In the genomic region with DNA sequence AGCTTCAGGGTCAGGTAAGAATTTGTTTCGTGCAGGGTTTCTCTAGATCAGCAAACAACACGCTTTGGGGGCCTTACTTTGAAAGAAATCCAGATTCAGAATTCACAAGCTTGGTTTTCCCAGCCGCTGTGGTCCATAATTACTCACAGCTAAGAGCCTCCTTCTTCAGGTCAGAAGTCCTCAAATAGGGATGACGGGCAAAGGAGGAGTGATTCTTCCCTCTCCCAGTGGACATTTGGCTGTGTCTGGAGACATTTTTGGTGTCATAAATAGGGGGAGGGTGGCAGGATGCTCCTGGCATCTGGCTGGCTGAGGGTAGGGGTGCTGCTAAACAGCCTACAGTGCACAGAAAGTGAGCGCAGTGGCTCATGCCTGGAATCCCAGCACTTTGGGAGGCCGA, we compare ENCODE assay signal across 26 cellular contexts.
"Had no signal": no experiment of that assay in that cellular context is flagged by ENCODE, and none has a peak within 500 bp of the region (broad histone marks: within the 10 kb centered on the region; RNA-seq: fewer than 3 reads in every experiment).

No MANE protein-coding gene starts in this region.

- FAIRE-seq: colon, endometrium, endothelial cell of umbilical vein, frontal cortex had no signal

- H3K4me3 ChIP-seq: colonic mucosa, coronary artery, dorsolateral prefrontal cortex, esophagus muscularis mucosa, esophagus squamous epithelium, gastrocnemius medialis, gastroesophageal sphincter, heart left ventricle, heart right ventricle had no signal

- DNase-seq: colonic mucosa; cortex of kidney; dermis blood vessel endothelial cell; dorsolateral prefrontal cortex; effector CD4-positive, alpha-beta T cell; effector CD8-positive, alpha-beta T cell; effector memory CD4-positive, alpha-beta T cell; effector memory CD8-positive, alpha-beta T cell; esophagus squamous epithelium; foreskin fibroblast; foreskin keratinocyte; foreskin melanocyte; gastrocnemius medialis; glutamatergic neuron; head of caudate nucleus; heart left ventricle; heart right ventricle had no signal

- ATAC-seq: effector memory CD8-positive, alpha-beta T cell; esophagus mucosa; foreskin keratinocyte; gastrocnemius medialis; gastroesophageal sphincter had no signal

- H3K27me3 ChIP-seq: colonic mucosa, foreskin keratinocyte, gastrocnemius medialis had no signal

- H3K4me1 ChIP-seq: foreskin keratinocyte had no signal

- H3K9me3 ChIP-seq: colonic mucosa, gastrocnemius medialis had no signal

- H3K27ac ChIP-seq: colonic mucosa, coronary artery, epithelial cell of prostate, esophagus muscularis mucosa, esophagus squamous epithelium, foreskin keratinocyte, gastrocnemius medialis, gastroesophageal sphincter, heart left ventricle, heart right ventricle had no signal

- H3K36me3 ChIP-seq: colonic mucosa, esophagus muscularis mucosa, esophagus squamous epithelium, gastrocnemius medialis, gastroesophageal sphincter, heart left ventricle, heart right ventricle had no signal
